Comparison of ENCODE assay signal across 8 cellular contexts in the genomic region with DNA sequence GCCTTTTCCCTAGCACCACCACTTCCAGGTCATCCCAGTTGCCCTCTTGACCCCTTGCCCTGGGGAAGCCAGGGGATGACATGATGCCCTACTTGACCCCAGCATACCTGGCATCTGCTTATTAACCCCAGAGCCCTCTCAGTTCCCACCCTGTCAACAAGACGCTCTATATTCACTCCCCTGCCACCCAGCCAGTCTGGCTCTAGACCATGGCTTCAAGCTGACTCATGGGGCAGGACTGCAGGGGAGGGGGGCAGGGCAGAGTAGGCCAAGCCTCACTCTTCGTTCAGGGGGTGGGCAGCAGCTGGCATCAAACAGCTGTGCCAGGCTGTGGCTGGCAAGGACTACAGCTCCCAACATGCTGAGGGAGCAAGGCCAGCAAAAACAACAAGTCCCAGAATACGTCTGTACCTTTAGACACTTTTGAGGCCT. TPM values are rescaled to one million over a fixed set of nuclear protein-coding genes. Genes with fewer than 3 reads are reported as not detected.
DNase-seq lines count a peak whose midpoint lies in the region; ATAC-seq and TF ChIP-seq lines count a peak whose summit lies in the region.

No MANE protein-coding gene starts in this region.

- peak overlapping the region; percentile 89; the same call in 1 of the 2 replicates for H3K9ac ChIP-seq in IMR-90 (ENCODE audit: low read depth, low read length)

- DNase-seq in AG08396 (ENCODE audit: low spot score): peak; percentile 65
- DNase-seq in IMR-90: peak; percentile 43
- peak; percentile 59 to 60 for DNase-seq in cardiac fibroblast (ENCODE audit: low read depth in 2 of 2)
- peak; percentile 55 to 70 for DNase-seq in lung microvascular endothelial cell (ENCODE audit: low read depth in 2 of 2)
- DNase-seq in uterus: no peak
- no peak for DNase-seq in WERI-Rb-1
- DNase-seq in activated CD4-positive, alpha-beta T cell treated with anti-CD3 and anti-CD28 coated beads, Interleukin-2, amount 50 U/mL, for 1 hour: no peak

- no peak overlapping the region for H3K18ac ChIP-seq in IMR-90 (ENCODE audit: low read depth, low read length)

- H3K27ac ChIP-seq in IMR-90 (ENCODE audit: insufficient read depth, low read length): peak overlapping the region; percentile 87
- peak overlapping the region; percentile 85 to 89 for H3K27ac ChIP-seq in uterus
- H3K27ac ChIP-seq in WERI-Rb-1: no peak overlapping the region

- dilution Hi-C loops in IMR-90 (cut with HindIII; ENCODE audit: low sequenced_read_pairs, unreplicated experiment): no loop called here

- peak overlapping the region; percentile 54 for H2AK5ac ChIP-seq in IMR-90 (ENCODE audit: low read depth, low read length)

- peak overlapping the region; percentile 59; the same call in 2 of the 3 replicates for H2BK15ac ChIP-seq in IMR-90 (ENCODE audit: low read depth, low read length)

- H4K8ac ChIP-seq in IMR-90 (ENCODE audit: low read depth in 2 of 2, low read length in 2 of 2): peak overlapping the region; percentile 24 to 66; a peak in 2 of 4 replicates

- no peak overlapping the region; the same call in 1 of the 2 replicates for H4K5ac ChIP-seq in IMR-90 (ENCODE audit: low read depth, low read length)

- 0 out of 2 replicates have a peak overlapping the region, but pooled peaks have one; percentile 26 for H2BK120ac ChIP-seq in IMR-90 (ENCODE audit: low read depth, low read length)

- H2AK9ac ChIP-seq in IMR-90 (replicated peaks; ENCODE audit: low read depth, low read length, poor library complexity): peak overlapping the region; percentile 98

- BruUV-seq in IMR-90 (replicated peaks; lab: Mats Ljungman, UMichigan): no TSS peak

- H3K4ac ChIP-seq in IMR-90 (ENCODE audit: low read depth, low read length): peak overlapping the region; percentile 92

- H3K79me1 ChIP-seq in IMR-90 (ENCODE audit: low read depth in 1 of 2, low read length in 2 of 2): peaks cover 25 to 58% of the 10 kb centered on the region in 2 experiments; a peak in 3 of 4 replicates

- no CpG with 5 or more reads among the region's 3 CpGs for WGBS in IMR-90 (ENCODE audit: extremely low coverage in 2 of 2, insufficient read length in 1 of 2), 2 experiments

- H3K27me3 ChIP-seq in IMR-90 (ENCODE audit: control insufficient read depth, insufficient read depth, low read length) (no peaks in the 10 kb centered on the region), uterus (no peaks in the 10 kb centered on the region), WERI-Rb-1 (ENCODE audit: insufficient read depth, low read depth, severe bottlenecking) (no peaks in the 10 kb centered on the region)

- no peak for TF ChIP-seq RAD21 in IMR-90 (IDR thresholded peaks at IDR 0.05; ENCODE audit: low read length)

- peak overlapping the region; percentile 47 for H2AFZ ChIP-seq in IMR-90 (replicated peaks; ENCODE audit: low read length, poor library complexity)

- ATAC-seq in IMR-90 (ENCODE audit: low read depth) (no peak), GM21619 (IDR thresholded peaks at IDR 0.05; ENCODE audit: unreplicated experiment) (no peak)

- peak overlapping the region; percentile 72 for H4K91ac ChIP-seq in IMR-90 (ENCODE audit: insufficient read depth, low read depth, low read length)

- peaks cover 17% of the 10 kb centered on the region for H3K9me1 ChIP-seq in IMR-90 (ENCODE audit: insufficient read depth, low read length)

- TF ChIP-seq POLR2A in IMR-90 (IDR thresholded peaks at IDR 0.05; ENCODE audit: low read depth, low read length): no peak
- no peak for TF ChIP-seq POLR2A in uterus (IDR thresholded peaks at IDR 0.05)

- peak overlapping the region; percentile 75 for H3K4me3 ChIP-seq in IMR-90 (ENCODE audit: insufficient read depth, low read depth, low read length)
- H3K4me3 ChIP-seq in cardiac fibroblast (replicated peaks in 1 of 2; ENCODE audit: low read depth in 2 of 2, low read length in 2 of 2): peak overlapping the region; percentile 85 to 91
- peak overlapping the region in 1 of 2 donors; percentile 61 for H3K4me3 ChIP-seq in uterus
- H3K4me3 ChIP-seq in WERI-Rb-1 (ENCODE audit: low read depth, low read length): no peak overlapping the region

- intact Hi-C loops in IMR-90 (cut with micrococcal nuclease) (no loop called here), uterus (cut with DNase I; ENCODE audit: low total_unique reads) (loop anchor here (10.0 kb wide), 1 partner anchor 704 kb away; the partner anchor contains the start of genes HINT2 and SPAG8)

- H4K20me1 ChIP-seq in IMR-90 (ENCODE audit: insufficient read depth, low read length): peaks cover 12% of the 10 kb centered on the region; the same call in 1 of the 2 replicates

- peak overlapping the region; percentile 77 for H2BK5ac ChIP-seq in IMR-90 (ENCODE audit: low read depth, low read length, poor library complexity, severe bottlenecking)

- no peaks in the 10 kb centered on the region for H3K9me3 ChIP-seq in IMR-90 (ENCODE audit: control insufficient read depth, insufficient read depth, low read length)
- H3K9me3 ChIP-seq in uterus: no peaks in the 10 kb centered on the region
- no peaks in the 10 kb centered on the region for H3K9me3 ChIP-seq in WERI-Rb-1 (ENCODE audit: severe bottlenecking)

- H3K14ac ChIP-seq in IMR-90 (replicated peaks; ENCODE audit: low read depth, low read length): peak overlapping the region; percentile 97

- H3K4me2 ChIP-seq in IMR-90 (ENCODE audit: low read depth, low read length): peak overlapping the region; percentile 93

- no peak for TF ChIP-seq CTCF in IMR-90 (conservative IDR thresholded peaks at IDR 0.05; ENCODE audit: low read depth, low read length)
- TF ChIP-seq CTCF in cardiac fibroblast (IDR thresholded peaks at IDR 0.05; ENCODE audit: low read depth, low read length): no peak
- no peak for TF ChIP-seq CTCF in uterus (IDR thresholded peaks at IDR 0.05)
- TF ChIP-seq CTCF in WERI-Rb-1 (IDR thresholded peaks at IDR 0.05; ENCODE audit: low read depth, low read length): no peak

- H3K4me1 ChIP-seq in IMR-90 (ENCODE audit: control insufficient read depth, insufficient read depth, low read length) (peaks cover 23% of the 10 kb centered on the region), uterus (peaks cover 0 to 10% of the 10 kb centered on the region in 2 donors)

- peak overlapping the region; percentile 87; the same call in 1 of the 2 replicates for H3K56ac ChIP-seq in IMR-90 (ENCODE audit: extremely low read depth, insufficient read depth, low read length)

- CTCF ChIA-PET in IMR-90 (lab: Yijun Ruan, JAX): no interaction called here

- POLR2A ChIA-PET in IMR-90 (lab: Charles Lee; ENCODE audit: unreplicated experiment): interaction anchor here (0.6 to 0.9 kb wide), 2 partner anchors 38 to 418 kb away, joined by 3 to 4 read pairs; partner anchors contain the start of gene VCP

- peak overlapping the region; percentile 59 for H2BK20ac ChIP-seq in IMR-90 (ENCODE audit: low read depth, low read length)

- in situ Hi-C loops in IMR-90 (cut with MboI; ENCODE audit: low sequenced_read_pairs): no loop called here

- H3K23ac ChIP-seq in IMR-90 (ENCODE audit: low read depth, low read length): peak overlapping the region; percentile 92

- peaks cover 22% of the 10 kb centered on the region for H3K36me3 ChIP-seq in IMR-90 (ENCODE audit: control insufficient read depth, insufficient read depth, low read length)
- H3K36me3 ChIP-seq in uterus: no peaks in the 10 kb centered on the region
- H3K36me3 ChIP-seq in WERI-Rb-1: 0 out of 2 replicates have a peak, but pooled peaks cover 4% of the 10 kb centered on the region

TF ChIP-seq in IMR-90, 13 proteins besides CTCF, POLR2A, EP300 and RAD21:
- TF ChIP-seq RCOR1 (IDR thresholded peaks at IDR 0.05; ENCODE audit: insufficient replicate concordance, low read length) (no peak), FOS (IDR thresholded peaks at IDR 0.05; ENCODE audit: low read depth, low read length) (0 out of 2 replicates have a peak, but pooled peaks have one; percentile 28), MAZ (IDR thresholded peaks at IDR 0.05; ENCODE audit: borderline replicate concordance, low read depth, low read length) (peak; percentile 29; the same call in 1 of the 2 replicates)

RNA-seq across cellular contexts. Expression of gene ATOSB, which starts 5.3 kb away (rescaled TPM):
- total RNA-seq in IMR-90 (2012; rRNA removed) (12.0 and 13.3 TPM in 2 replicates), lung microvascular endothelial cell (5.6 and 7.4 TPM in 2 replicates), uterus (10 to 100 TPM in 1 of 4 donors, 1 to 10 TPM in 1, under 1 TPM in 2; 0.51 to 14.8 (median 4.1) TPM)
- polyA plus RNA-seq in IMR-90 (2012; rRNA removed): 37.7 and 40.2 TPM in 2 replicates
- 26.8 and 29.7 TPM in 2 replicates for polyA plus RNA-seq in IMR-90 (2012; cell fraction: cytosol; rRNA removed)
- polyA plus RNA-seq in IMR-90 (2012; cell fraction: nucleus; rRNA removed; ENCODE audit: low replicate concordance): 47.1 and 62.1 TPM in 2 replicates

RNA-seq across cellular contexts. Expression of gene STOML2, which starts 7.4 kb away (rescaled TPM):
- 232 and 250 TPM in 2 replicates for total RNA-seq in IMR-90 (2012; rRNA removed)
- 177 and 179 TPM in 2 replicates for polyA plus RNA-seq in IMR-90 (2012; rRNA removed)
- polyA plus RNA-seq in IMR-90 (2012; cell fraction: cytosol; rRNA removed): 166 and 206 TPM in 2 replicates
- polyA plus RNA-seq in IMR-90 (2012; cell fraction: nucleus; rRNA removed; ENCODE audit: low replicate concordance): 101 and 114 TPM in 2 replicates
- total RNA-seq in lung microvascular endothelial cell: 153 and 167 TPM in 2 replicates
- 100 to 1,000 TPM in 1 of 4 donors, 10 to 100 TPM in 3; 58.4 to 107 (median 63.4) TPM for total RNA-seq in uterus

RNA-seq across cellular contexts. Expression of gene PIGO, which starts 14.0 kb away (rescaled TPM):
- 8.1 and 9.3 TPM in 2 replicates for total RNA-seq in IMR-90 (2012; rRNA removed)
- 17.9 and 18.2 TPM in 2 replicates for polyA plus RNA-seq in IMR-90 (2012; rRNA removed)
- polyA plus RNA-seq in IMR-90 (2012; cell fraction: cytosol; rRNA removed): 12.1 and 14.7 TPM in 2 replicates
- 44.2 and 48.5 TPM in 2 replicates for polyA plus RNA-seq in IMR-90 (2012; cell fraction: nucleus; rRNA removed; ENCODE audit: low replicate concordance)
- total RNA-seq in lung microvascular endothelial cell: 7.2 and 8.7 TPM in 2 replicates
- total RNA-seq in uterus: 10 to 100 TPM in 3 of 4 donors, 1 to 10 TPM in 1; 2.8 to 21.5 (median 14.6) TPM

RNA-seq across cellular contexts. Expression of gene FANCG, which starts 30.6 kb away (rescaled TPM):
- total RNA-seq in IMR-90 (2012; rRNA removed) (13.9 and 16.1 TPM in 2 replicates), lung microvascular endothelial cell (9.7 and 13.3 TPM in 2 replicates), uterus (10 to 100 TPM in 1 of 4 donors, 1 to 10 TPM in 3; 1.8 to 29.1 (median 8.3) TPM)
- polyA plus RNA-seq in IMR-90 (2012; rRNA removed): 19.3 and 20.4 TPM in 2 replicates
- polyA plus RNA-seq in IMR-90 (2012; cell fraction: cytosol; rRNA removed): 7.4 and 21.5 TPM in 2 replicates
- 58.3 and 59.6 TPM in 2 replicates for polyA plus RNA-seq in IMR-90 (2012; cell fraction: nucleus; rRNA removed; ENCODE audit: low replicate concordance)

RNA-seq across cellular contexts. Expression of gene VCP, which starts 37.9 kb away (rescaled TPM):
- total RNA-seq in IMR-90 (2012; rRNA removed): 492 and 516 TPM in 2 replicates
- polyA plus RNA-seq in IMR-90 (2012; rRNA removed): 291 and 292 TPM in 2 replicates
- polyA plus RNA-seq in IMR-90 (2012; cell fraction: cytosol; rRNA removed): 120 and 175 TPM in 2 replicates
- 208 and 316 TPM in 2 replicates for polyA plus RNA-seq in IMR-90 (2012; cell fraction: nucleus; rRNA removed; ENCODE audit: low replicate concordance)
- 443 and 473 TPM in 2 replicates for total RNA-seq in lung microvascular endothelial cell
- 100 to 1,000 TPM in 3 of 4 donors, 10 to 100 TPM in 1; 57.6 to 252 (median 174) TPM for total RNA-seq in uterus

Comparison
In these comparisons a context has a peak if more than half of its experiments do, and no peak if none do; other contexts are left out.
1. DNase-seq: peak in AG08396 (single experiment), IMR-90 (single experiment), cardiac fibroblast (2 of 2) and lung microvascular endothelial cell (2 of 2); none in uterus (0 of 2), WERI-Rb-1 (single experiment) and activated CD4-positive, alpha-beta T cell treated with anti-CD3 and anti-CD28 coated beads, Interleukin-2, amount 50 U/mL, for 1 hour (single experiment).